In the genomic region with DNA sequence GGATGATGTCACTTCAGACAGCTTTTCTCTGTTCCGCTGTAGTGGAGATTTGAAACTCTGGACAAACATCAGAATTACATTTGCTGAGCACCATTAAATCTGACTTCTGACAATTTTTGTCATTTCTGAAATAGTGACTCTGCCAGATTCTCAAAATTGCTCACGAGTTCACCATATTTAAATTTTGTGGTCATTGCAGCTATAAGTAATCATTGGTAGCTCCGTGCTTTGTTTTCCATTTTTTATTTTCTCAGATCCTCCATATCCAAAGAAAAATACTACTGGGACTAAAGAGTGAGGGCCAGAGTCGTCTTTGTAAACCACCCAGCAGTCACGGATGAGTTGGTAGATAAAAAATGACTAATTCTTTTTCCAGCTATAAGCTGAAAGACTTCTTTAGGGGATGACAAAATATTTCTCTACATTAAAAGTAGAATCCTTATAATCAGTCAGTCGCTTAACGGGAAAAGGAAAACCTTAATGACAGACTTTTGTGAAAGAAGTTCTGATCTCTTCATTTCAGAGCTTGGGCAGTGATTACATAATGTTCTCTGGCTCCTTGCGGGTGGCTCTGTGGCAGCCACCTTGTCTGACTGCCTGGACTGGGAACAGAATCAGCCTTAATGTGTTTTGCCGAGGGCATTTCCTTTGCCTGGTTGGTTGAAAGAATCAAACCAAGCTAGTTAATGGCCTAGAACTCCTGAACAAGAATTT, we compare ENCODE assay signal across 8 cellular contexts. TPM values are rescaled to one million over a fixed set of nuclear protein-coding genes. Genes with fewer than 3 reads are reported as not detected.
DNase-seq lines count a peak whose midpoint lies in the region; ATAC-seq and TF ChIP-seq lines count a peak whose summit lies in the region.

No MANE protein-coding gene starts in this region.

- peaks cover 2% of the 10 kb centered on the region for H3K27me3 Mint-ChIP-seq in activated CD4-positive, alpha-beta T cell treated with anti-CD3 and anti-CD28 coated beads for 36 hours
- peaks cover 11% of the 10 kb centered on the region for H3K27me3 Mint-ChIP-seq in dendritic cell treated with granulocyte-macrophage colony-stimulating factor and Interleukin-4, amounts not matched to agents 40 ng/mL and 50 ng/mL, for 4 days

- peaks cover 6% of the 10 kb centered on the region for H3K36me3 Mint-ChIP-seq in activated CD4-positive, alpha-beta T cell treated with anti-CD3 and anti-CD28 coated beads for 36 hours (ENCODE audit: low read depth)
- peaks cover 57% of the 10 kb centered on the region for H3K36me3 Mint-ChIP-seq in dendritic cell treated with granulocyte-macrophage colony-stimulating factor and Interleukin-4, amounts not matched to agents 40 ng/mL and 50 ng/mL, for 4 days (ENCODE audit: low read depth)

- DNase-seq in activated CD4-positive, alpha-beta T cell treated with anti-CD3 and anti-CD28 coated beads for 36 hours: no peak
- DNase-seq in activated CD4-positive, alpha-beta T cell treated with anti-CD3 and anti-CD28 coated beads, Interleukin-2, amount 50 U/mL, for 1 hour: no peak
- peak in 1 of 3 donors; percentile 67 for DNase-seq in Peyer's patch
- peak; percentile 54 to 61 for DNase-seq in lung microvascular endothelial cell (ENCODE audit: low read depth in 2 of 2)

- no peak for TF ChIP-seq CTCF in Peyer's patch (IDR thresholded peaks at IDR 0.05)

- CTCF ChIA-PET in activated CD4-positive, alpha-beta T cell treated with anti-CD3 and anti-CD28 coated beads for 36 hours (lab: Charles Lee): interaction anchor here (0.5 to 2.0 kb wide), 13 partner anchors 8 to 1845 kb away, joined by 3 to 7 read pairs (median 4); partner anchors contain the start of gene MED4

- H3K4me1 Mint-ChIP-seq in activated CD4-positive, alpha-beta T cell treated with anti-CD3 and anti-CD28 coated beads for 36 hours: peaks cover 65% of the 10 kb centered on the region
- peaks cover 26% of the 10 kb centered on the region for H3K4me1 Mint-ChIP-seq in dendritic cell treated with granulocyte-macrophage colony-stimulating factor and Interleukin-4, amounts not matched to agents 40 ng/mL and 50 ng/mL, for 4 days (ENCODE audit: low read depth)

- intact Hi-C loops in activated CD4-positive, alpha-beta T cell treated with anti-CD3 and anti-CD28 coated beads for 36 hours (cut with DNase I, micrococcal nuclease): loop anchor here (1.0 to 5.0 kb wide), 5 partner anchors 14 to 327 kb away; partner anchors contain the start of gene NUDT15 (in 1 of the 2)
- intact Hi-C loops in dendritic cell treated with granulocyte-macrophage colony-stimulating factor and Interleukin-4, amounts not matched to agents 40 ng/mL and 50 ng/mL, for 4 days (cut with micrococcal nuclease): no loop called here

- H3K4me1 ChIP-seq in Peyer's patch (peaks cover 0 to 58% (median 2%) of the 10 kb centered on the region in 4 donors), thymus (ENCODE audit: control insufficient read depth, insufficient read depth, low read length) (peaks cover 14% of the 10 kb centered on the region)

- H3K4me3 ChIP-seq in Peyer's patch (peak overlapping the region; percentile 22 to 100 (median 98)), thymus (ENCODE audit: low read length) (peak overlapping the region; percentile 49)

- ATAC-seq in activated CD4-positive, alpha-beta T cell treated with anti-CD3 and anti-CD28 coated beads for 36 hours: peak; percentile 30
- ATAC-seq in HG02642 (IDR thresholded peaks at IDR 0.05; ENCODE audit: poor library complexity, unreplicated experiment): peak; percentile 48
- ATAC-seq in GM21737 (IDR thresholded peaks at IDR 0.05; ENCODE audit: unreplicated experiment): no peak

- WGBS in thymus: 26% methylated on average over 9 of the region's 9 CpGs

- TF ChIP-seq POLR2A in Peyer's patch (IDR thresholded peaks at IDR 0.05): peak; percentile 17 to 48

- H3K36me3 ChIP-seq in Peyer's patch (peaks cover 0 to 12% (median 0%) of the 10 kb centered on the region in 3 donors), thymus (ENCODE audit: control insufficient read depth, insufficient read depth) (peaks cover 5% of the 10 kb centered on the region)

- no peaks in the 10 kb centered on the region for H3K9me3 Mint-ChIP-seq in activated CD4-positive, alpha-beta T cell treated with anti-CD3 and anti-CD28 coated beads for 36 hours (ENCODE audit: low read depth)
- no peaks in the 10 kb centered on the region for H3K9me3 Mint-ChIP-seq in dendritic cell treated with granulocyte-macrophage colony-stimulating factor and Interleukin-4, amounts not matched to agents 40 ng/mL and 50 ng/mL, for 4 days

- H3K27ac ChIP-seq in Peyer's patch: peak overlapping the region; percentile 73 to 100 (median 100)
- H3K27ac ChIP-seq in thymus (ENCODE audit: low read depth): peak overlapping the region; percentile 15

- POLR2A ChIA-PET in activated CD4-positive, alpha-beta T cell treated with anti-CD3 and anti-CD28 coated beads for 36 hours (lab: Charles Lee): interaction anchor here (0.6 to 1.4 kb wide), 11 partner anchors 8 to 198 kb away, joined by 3 to 6 read pairs (median 3); partner anchors contain the start of genes MED4 and NUDT15

- peak overlapping the region; percentile 84 for H3K4me3 Mint-ChIP-seq in activated CD4-positive, alpha-beta T cell treated with anti-CD3 and anti-CD28 coated beads for 36 hours
- H3K4me3 Mint-ChIP-seq in dendritic cell treated with granulocyte-macrophage colony-stimulating factor and Interleukin-4, amounts not matched to agents 40 ng/mL and 50 ng/mL, for 4 days: peak overlapping the region; percentile 78

- H3K27me3 ChIP-seq in Peyer's patch: no peaks in the 10 kb centered on the region
- no peaks in the 10 kb centered on the region for H3K27me3 ChIP-seq in thymus (ENCODE audit: control insufficient read depth, insufficient read depth)

- peak overlapping the region; percentile 76 for H3K27ac Mint-ChIP-seq in activated CD4-positive, alpha-beta T cell treated with anti-CD3 and anti-CD28 coated beads for 36 hours
- H3K27ac Mint-ChIP-seq in dendritic cell treated with granulocyte-macrophage colony-stimulating factor and Interleukin-4, amounts not matched to agents 40 ng/mL and 50 ng/mL, for 4 days: peak overlapping the region; percentile 94

- H3K9me3 ChIP-seq in Peyer's patch (no peaks in the 10 kb centered on the region), thymus (ENCODE audit: control insufficient read depth) (no peaks in the 10 kb centered on the region)

RNA-seq across cellular contexts. Expression of gene ITM2B, which starts 2.3 kb away (rescaled TPM):
- 10 to 100 TPM; 67.0 to 96.5 TPM for total RNA-seq in activated CD4-positive, alpha-beta T cell treated with anti-CD3 and anti-CD28 coated beads for 36 hours
- total RNA-seq in Peyer's patch (100 to 1,000 TPM; 136 to 528 (median 417) TPM), lung microvascular endothelial cell (217 and 400 TPM in 2 replicates)
- polyA plus RNA-seq in thymus: 720 TPM

Comparison
In these comparisons a context has a peak if more than half of its experiments do, and no peak if none do; other contexts are left out.
1. DNase-seq: peak in lung microvascular endothelial cell (2 of 2); none in activated CD4-positive, alpha-beta T cell treated with anti-CD3 and anti-CD28 coated beads for 36 hours (single experiment) and activated CD4-positive, alpha-beta T cell treated with anti-CD3 and anti-CD28 coated beads, Interleukin-2, amount 50 U/mL, for 1 hour (single experiment).